9 cellular contexts compared by ENCODE assay signal in the genomic region with DNA sequence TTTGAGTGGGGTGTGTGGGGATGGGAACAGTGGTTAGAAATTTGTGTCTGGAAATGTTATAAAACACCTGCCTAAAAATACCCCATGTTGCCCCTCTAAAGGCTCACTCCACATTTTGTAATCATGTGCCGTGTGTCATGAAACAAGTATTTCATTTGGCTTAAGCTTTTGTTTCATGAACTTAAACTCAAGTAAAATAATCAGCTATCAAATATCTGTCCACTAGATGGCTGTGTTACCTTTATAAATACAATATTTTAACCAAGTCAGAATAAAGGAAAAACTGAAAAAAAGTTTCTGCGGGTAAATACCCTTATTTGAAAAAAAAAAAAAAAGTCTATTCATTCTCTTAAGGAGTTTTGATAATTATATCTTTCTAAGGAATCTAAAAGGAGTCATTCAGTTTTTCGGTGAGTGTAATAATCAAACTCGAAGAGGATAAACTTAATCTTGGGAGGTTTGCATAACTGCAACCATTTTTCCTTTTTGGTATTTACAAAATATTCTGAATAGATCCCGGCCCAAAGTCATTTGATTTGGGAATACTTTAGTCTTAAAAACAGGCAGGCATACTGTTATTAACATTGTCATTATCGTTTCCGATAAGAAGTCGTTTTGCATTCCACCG. TPM values are rescaled to one million over a fixed set of nuclear protein-coding genes. Genes with fewer than 3 reads are reported as not detected.
A peak's percentile ranks its signal among the peaks of the same experiment; 100 is the strongest.
DNase-seq lines count a peak whose midpoint lies in the region; ATAC-seq and TF ChIP-seq lines count a peak whose summit lies in the region.
"Had no signal": no experiment of that assay in that cellular context is flagged by ENCODE, and none has a peak within 500 bp of the region (broad histone marks: within the 10 kb centered on the region; RNA-seq: fewer than 3 reads in every experiment).

No MANE protein-coding gene starts in this region.

- H3K4me1 Mint-ChIP-seq in T-cell: no peaks in the 10 kb centered on the region

- POLR2A ChIA-PET in Panc1 (lab: Charles Lee): no interaction called here
- POLR2A ChIA-PET in T-cell (lab: Charles Lee): interaction anchor here in 1 of 2 donors (0.6 kb wide), 1 partner anchor 29 kb away, joined by 4 read pairs; no protein-coding TSS in a partner anchor

- DNase-seq in ACHN (peak; percentile 60), GM20000 (ENCODE audit: low spot score) (peak; percentile 4), Panc1 (ENCODE audit: low read depth, low spot score) (no peak), fibroblast of peridontal ligament (ENCODE audit: extremely low read depth) (peak; percentile 95), superior temporal gyrus (ENCODE audit: extremely low spot score) (peak; percentile 76), D341Med (ENCODE audit: low spot score) (no peak), iPS-NIHi11 (ENCODE audit: low spot score) (no peak), T-cell (no peak)

- no peaks in the 10 kb centered on the region for H3K9me3 Mint-ChIP-seq in T-cell

- no TSS peak for BruUV-seq in Panc1 (replicated peaks; lab: Mats Ljungman, UMichigan)

- no peak for TF ChIP-seq CTCF in GM20000 (IDR thresholded peaks at IDR 0.05; ENCODE audit: extremely low read depth, missing control alignments)
- peak; percentile 56; the same call in 1 of the 2 replicates for TF ChIP-seq CTCF in Panc1 (IDR thresholded peaks at IDR 0.05)

- H3K36me3 Mint-ChIP-seq in T-cell: no peaks in the 10 kb centered on the region

- no peaks in the 10 kb centered on the region for H3K9me3 ChIP-seq in Panc1 (ENCODE audit: control insufficient read depth, insufficient read depth, low read depth, low read length)
- H3K9me3 ChIP-seq: HAP-1 had no signal

- no peaks in the 10 kb centered on the region; the same call in 1 of the 2 replicates for H3K4me1 ChIP-seq in Panc1 (ENCODE audit: control insufficient read depth, insufficient read depth, low read length)
- H3K4me1 ChIP-seq: HAP-1 had no signal

- no peaks in the 10 kb centered on the region for H3K36me3 ChIP-seq in Panc1 (ENCODE audit: control insufficient read depth, insufficient read depth, low read length)
- H3K36me3 ChIP-seq: HAP-1 had no signal

- H3K4me3 Mint-ChIP-seq in T-cell: no peak overlapping the region

- in situ Hi-C loops in ACHN (cut with HindIII; ENCODE audit: low pct_ligation_motif_present, low pct_unique_long_range_greater_than_20kb, low sequenced_read_pairs) (no loop called here), Panc1 (cut with HindIII; ENCODE audit: low pct_unique_long_range_greater_than_20kb, low sequenced_read_pairs) (no loop called here)

- peaks cover 9 to 13% of the 10 kb centered on the region in 2 donors for H3K27me3 Mint-ChIP-seq in T-cell

- intact Hi-C loops in Panc1 (cut with micrococcal nuclease; ENCODE audit: unreplicated experiment): loop anchor here (5.0 to 10.0 kb wide), 2 partner anchors 202 to 280 kb away; no protein-coding TSS in a partner anchor

- no peak; the same call in 1 of the 2 replicates for ATAC-seq in Panc1
- no peak for ATAC-seq in T-cell (replicated peaks in 1 of 4)

- CTCF ChIA-PET in Panc1 (lab: Charles Lee): interaction anchor here (0.7 to 1.0 kb wide), 9 partner anchors 76 to 1587 kb away, joined by 3 to 12 read pairs (median 4); no protein-coding TSS in a partner anchor
- CTCF ChIA-PET in T-cell (lab: Charles Lee): interaction anchor here (0.6 to 2.5 kb wide), 10 partner anchors 13 to 1963 kb away, joined by 3 to 14 read pairs (median 4); no protein-coding TSS in a partner anchor

- H3K27ac Mint-ChIP-seq in T-cell: no peak overlapping the region

- no peak overlapping the region for H3K27ac ChIP-seq in Panc1 (ENCODE audit: low read length)

- H3K27me3 ChIP-seq in Panc1 (ENCODE audit: control insufficient read depth, insufficient read depth, low read length): no peaks in the 10 kb centered on the region

- no peak overlapping the region for H3K4me3 ChIP-seq in Panc1 (ENCODE audit: low read depth in 2 of 2, low read length in 2 of 2)
- H3K4me3 ChIP-seq: HAP-1 had no signal

RNA-seq across cellular contexts. Expression of a gene that starts 29.9 kb away (rescaled TPM):
- total RNA-seq in Panc1 (2021; ENCODE audit: unreplicated experiment) (22.7 TPM), T-cell (10 to 100 TPM in 3 of 5 donors, 1 to 10 TPM in 2; 7.0 to 12.2 (median 11.0) TPM)
- 10.5 TPM for polyA plus RNA-seq in Panc1 (2012; ENCODE audit: insufficient read length)

RNA-seq across cellular contexts. Expression of a gene that starts 49.5 kb away (rescaled TPM):
- total RNA-seq in Panc1 (2021; ENCODE audit: unreplicated experiment): 33.6 TPM
- polyA plus RNA-seq in Panc1 (2012; ENCODE audit: insufficient read length): 7.0 TPM
- 1 to 10 TPM; 4.4 to 9.3 (median 8.1) TPM for total RNA-seq in T-cell

Comparison
In these comparisons a context has a peak if more than half of its experiments do, and no peak if none do; other contexts are left out.
1. DNase-seq: peak in ACHN (single experiment), GM20000 (single experiment), fibroblast of peridontal ligament (single experiment) and superior temporal gyrus (single experiment); none in Panc1 (single experiment), D341Med (single experiment), iPS-NIHi11 (single experiment) and T-cell (0 of 34).